ENCODE assay signal across 1 cellular context in genomic region chr13:64083811-64084210, GRCh38.
TF ChIP-seq lines count a peak whose summit lies in the region.

No MANE protein-coding gene starts in this region.

TF ChIP-seq in GM12878, 131 proteins besides CTCF, POLR2A, EP300 and RAD21 (continued from another document):
- TF ChIP-seq BCL3 (IDR thresholded peaks at IDR 0.05; ENCODE audit: borderline replicate concordance, insufficient read depth, low read depth, low read length, poor library complexity, severe bottlenecking) (no peak), ZNF384 (IDR thresholded peaks at IDR 0.05; ENCODE audit: borderline replicate concordance, low read depth, low read length) (no peak), STAT3 (IDR thresholded peaks at IDR 0.05; ENCODE audit: low read depth, low read length) (no peak), MTA2 (IDR thresholded peaks at IDR 0.05; ENCODE audit: low read depth) (no peak), CHD2 (IDR thresholded peaks at IDR 0.05; ENCODE audit: borderline replicate concordance, low read depth, low read length) (no peak)
